In genomic region chr6:149646599-149646998, GRCh38 we compare ENCODE assay signal across 1 cellular context.
TF ChIP-seq lines count a peak whose summit lies in the region.

No MANE protein-coding gene starts in this region.

TF ChIP-seq in GM12878, 131 proteins besides CTCF, POLR2A, EP300 and RAD21 (continued from another document):
- TF ChIP-seq ATF3 (IDR thresholded peaks at IDR 0.05; ENCODE audit: borderline replicate concordance, extremely low read depth, low read depth, low read length) (no peak), KDM1A (IDR thresholded peaks at IDR 0.05; ENCODE audit: borderline replicate concordance) (no peak), IRF3 (IDR thresholded peaks at IDR 0.05) (no peak), NR2C2 (IDR thresholded peaks at IDR 0.05; ENCODE audit: borderline replicate concordance, control insufficient read depth, insufficient read length, low read depth) (no peak), E2F4 (IDR thresholded peaks at IDR 0.05; ENCODE audit: low read depth, low read length) (no peak), CHD1 (IDR thresholded peaks at IDR 0.05; ENCODE audit: low read depth, low read length) (no peak), NKRF (conservative IDR thresholded peaks at IDR 0.05) (no peak)
